19 cellular contexts compared by ENCODE assay signal in genomic region chr2:29614295-29614830, GRCh38.
DNase-seq lines count a peak whose midpoint lies in the region; ATAC-seq, FAIRE-seq and TF ChIP-seq lines count a peak whose summit lies in the region.
"Had no signal": no experiment of that assay in that cellular context is flagged by ENCODE, and none has a peak within 500 bp of the region (broad histone marks: within the 10 kb centered on the region; RNA-seq: fewer than 3 reads in every experiment).

No MANE protein-coding gene starts in this region.

- H2BK12ac ChIP-seq in neuronal stem cell (ENCODE audit: low read length) = no peak overlapping the region

- no peak overlapping the region for H3K14ac ChIP-seq in neuronal stem cell (ENCODE audit: low read length)

- H3K9me3 ChIP-seq in neuronal stem cell (replicated peaks in 1 of 2; ENCODE audit: control insufficient read depth in 2 of 2, insufficient read depth in 1 of 2, low read depth in 1 of 2, low read length in 2 of 2) = no peaks in the 10 kb centered on the region
- H3K9me3 ChIP-seq: BE2C, Caco-2 had no signal

- no peaks in the 10 kb centered on the region for H3K79me1 ChIP-seq in neuronal stem cell (ENCODE audit: low read depth, low read length)

- H3K4me3 ChIP-seq in neuronal stem cell (ENCODE audit: low read length in 2 of 2) = no peak overlapping the region

- H3K27ac ChIP-seq in C4-2B = peak overlapping the region; percentile 8; the same call in 1 of the 2 replicates
- H3K27ac ChIP-seq in neuronal stem cell (replicated peaks; ENCODE audit: low read length) = no peak overlapping the region

- no peak overlapping the region for H4K8ac ChIP-seq in neuronal stem cell (ENCODE audit: low read depth, low read length)

- peak; percentile 10; the same call in 1 of the 3 replicates for ATAC-seq in SK-N-SH treated with all-trans-retinoic acid at 6 μM for 48 hours
- no peak for ATAC-seq in GM19452 (IDR thresholded peaks at IDR 0.05; ENCODE audit: unreplicated experiment)
- no peak for ATAC-seq in HG03354 (IDR thresholded peaks at IDR 0.05; ENCODE audit: poor library complexity, severe bottlenecking, unreplicated experiment)

- H2AFZ ChIP-seq in neuronal stem cell (ENCODE audit: low read length) = no peak overlapping the region

- TF ChIP-seq CTCF in C4-2B (conservative IDR thresholded peaks at IDR 0.05) = no peak

- H3K4me1 ChIP-seq in neuronal stem cell (ENCODE audit: control insufficient read depth in 2 of 2, insufficient read depth in 1 of 2, low read depth in 1 of 2, low read length in 2 of 2) = no peaks in the 10 kb centered on the region

- H3K36me3 ChIP-seq in neuronal stem cell (replicated peaks in 1 of 2; ENCODE audit: control insufficient read depth in 2 of 2, insufficient read depth in 2 of 2, low read length in 2 of 2) = no peaks in the 10 kb centered on the region
- H3K36me3 ChIP-seq: BE2C had no signal

- no peak overlapping the region for H3K18ac ChIP-seq in neuronal stem cell (ENCODE audit: low read length)

- no peak overlapping the region for H2BK120ac ChIP-seq in neuronal stem cell (ENCODE audit: low read depth, low read length)

- no peak overlapping the region for H2BK15ac ChIP-seq in neuronal stem cell (ENCODE audit: low read length)

- no peak for DNase-seq in neuronal stem cell (ENCODE audit: low spot score)
- no peak for DNase-seq in GM12892 (ENCODE audit: insufficient read length)
- no peak for DNase-seq in hypothalamus (lab: John Stamatoyannopoulos, UW)
- DNase-seq: C1 segment of cervical spinal cord; Caco-2; CD4-positive, alpha-beta T cell; HCEC 1CT; KBM-7 had no signal

- H3K4me2 ChIP-seq in neuronal stem cell (ENCODE audit: insufficient read depth, low read length, poor library complexity, severe bottlenecking) = no peak overlapping the region

- peak overlapping the region; percentile 30 for H2AK5ac ChIP-seq in neuronal stem cell (ENCODE audit: low read depth, low read length)

- H3K9ac ChIP-seq in neuronal stem cell (ENCODE audit: low read depth, low read length, poor library complexity) = no peak overlapping the region

- no CpG with 5 or more reads among the region's 6 CpGs for WGBS in neuronal stem cell (ENCODE audit: extremely low coverage in 2 of 2, insufficient read length in 2 of 2, insufficient replicate concordance in 1 of 2), 2 donors

- H4K91ac ChIP-seq in neuronal stem cell (ENCODE audit: low read depth, low read length, poor library complexity) = no peak overlapping the region

- FAIRE-seq in GM12892 (lab: Jason Lieb, UNC) = no peak
- FAIRE-seq: D721Med, G401.6, GM12891, GM18507, H54, HTR-8/SVneo had no signal

- H3K23ac ChIP-seq in neuronal stem cell (ENCODE audit: low read depth, low read length, poor library complexity) = no peak overlapping the region

- no peak overlapping the region for H2BK5ac ChIP-seq in neuronal stem cell (ENCODE audit: low read length)

- no peaks in the 10 kb centered on the region for H3K27me3 ChIP-seq in neuronal stem cell (ENCODE audit: control insufficient read depth in 3 of 3, insufficient read depth in 3 of 3, low read depth in 1 of 3, low read length in 3 of 3)
- H3K27me3 ChIP-seq: BE2C had no signal

- no peak overlapping the region for H3K4ac ChIP-seq in neuronal stem cell (ENCODE audit: low read length)

- TF ChIP-seq POLR2A in GM12892 (IDR thresholded peaks at IDR 0.05; ENCODE audit: low read depth, low read length) = no peak

TF ChIP-seq in SK-N-SH treated with all-trans-retinoic acid at 6 μM for 48 hours, 23 proteins besides CTCF, POLR2A, EP300 and RAD21 (continues in another document):
- TF ChIP-seq ZNF8 (CRISPR knock-in tag; IDR thresholded peaks at IDR 0.05) = no peak
- TF ChIP-seq RARB (CRISPR knock-in tag; IDR thresholded peaks at IDR 0.05) = no peak
- TF ChIP-seq ISL1 (CRISPR knock-in tag; IDR thresholded peaks at IDR 0.05) = no peak
- TF ChIP-seq BACH2 (CRISPR knock-in tag; IDR thresholded peaks at IDR 0.05; ENCODE audit: borderline replicate concordance) = no peak
- no peak for TF ChIP-seq GLIS3 (CRISPR knock-in tag; IDR thresholded peaks at IDR 0.05)
- TF ChIP-seq CSDC2 (CRISPR knock-in tag; IDR thresholded peaks at IDR 0.05) = no peak
- no peak for TF ChIP-seq TOX (CRISPR knock-in tag; IDR thresholded peaks at IDR 0.05; ENCODE audit: borderline replicate concordance)
- TF ChIP-seq, protein P1, sequence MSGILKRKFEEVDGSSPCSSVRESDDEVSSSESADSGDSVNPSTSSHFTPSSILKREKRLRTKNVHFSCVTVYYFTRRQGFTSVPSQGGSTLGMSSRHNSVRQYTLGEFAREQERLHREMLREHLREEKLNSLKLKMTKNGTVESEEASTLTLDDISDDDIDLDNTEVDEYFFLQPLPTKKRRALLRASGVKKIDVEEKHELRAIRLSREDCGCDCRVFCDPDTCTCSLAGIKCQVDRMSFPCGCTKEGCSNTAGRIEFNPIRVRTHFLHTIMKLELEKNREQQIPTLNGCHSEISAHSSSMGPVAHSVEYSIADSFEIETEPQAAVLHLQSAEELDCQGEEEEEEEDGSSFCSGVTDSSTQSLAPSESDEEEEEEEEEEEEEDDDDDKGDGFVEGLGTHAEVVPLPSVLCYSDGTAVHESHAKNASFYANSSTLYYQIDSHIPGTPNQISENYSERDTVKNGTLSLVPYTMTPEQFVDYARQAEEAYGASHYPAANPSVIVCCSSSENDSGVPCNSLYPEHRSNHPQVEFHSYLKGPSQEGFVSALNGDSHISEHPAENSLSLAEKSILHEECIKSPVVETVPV (CRISPR knock-in tag; IDR thresholded peaks at IDR 0.05) = no peak
- TF ChIP-seq ARNTL (CRISPR knock-in tag; IDR thresholded peaks at IDR 0.05; ENCODE audit: borderline replicate concordance, low read depth) = no peak
- TF ChIP-seq PPARA (CRISPR knock-in tag; IDR thresholded peaks at IDR 0.05; ENCODE audit: borderline replicate concordance) = no peak
- TF ChIP-seq, protein P2, sequence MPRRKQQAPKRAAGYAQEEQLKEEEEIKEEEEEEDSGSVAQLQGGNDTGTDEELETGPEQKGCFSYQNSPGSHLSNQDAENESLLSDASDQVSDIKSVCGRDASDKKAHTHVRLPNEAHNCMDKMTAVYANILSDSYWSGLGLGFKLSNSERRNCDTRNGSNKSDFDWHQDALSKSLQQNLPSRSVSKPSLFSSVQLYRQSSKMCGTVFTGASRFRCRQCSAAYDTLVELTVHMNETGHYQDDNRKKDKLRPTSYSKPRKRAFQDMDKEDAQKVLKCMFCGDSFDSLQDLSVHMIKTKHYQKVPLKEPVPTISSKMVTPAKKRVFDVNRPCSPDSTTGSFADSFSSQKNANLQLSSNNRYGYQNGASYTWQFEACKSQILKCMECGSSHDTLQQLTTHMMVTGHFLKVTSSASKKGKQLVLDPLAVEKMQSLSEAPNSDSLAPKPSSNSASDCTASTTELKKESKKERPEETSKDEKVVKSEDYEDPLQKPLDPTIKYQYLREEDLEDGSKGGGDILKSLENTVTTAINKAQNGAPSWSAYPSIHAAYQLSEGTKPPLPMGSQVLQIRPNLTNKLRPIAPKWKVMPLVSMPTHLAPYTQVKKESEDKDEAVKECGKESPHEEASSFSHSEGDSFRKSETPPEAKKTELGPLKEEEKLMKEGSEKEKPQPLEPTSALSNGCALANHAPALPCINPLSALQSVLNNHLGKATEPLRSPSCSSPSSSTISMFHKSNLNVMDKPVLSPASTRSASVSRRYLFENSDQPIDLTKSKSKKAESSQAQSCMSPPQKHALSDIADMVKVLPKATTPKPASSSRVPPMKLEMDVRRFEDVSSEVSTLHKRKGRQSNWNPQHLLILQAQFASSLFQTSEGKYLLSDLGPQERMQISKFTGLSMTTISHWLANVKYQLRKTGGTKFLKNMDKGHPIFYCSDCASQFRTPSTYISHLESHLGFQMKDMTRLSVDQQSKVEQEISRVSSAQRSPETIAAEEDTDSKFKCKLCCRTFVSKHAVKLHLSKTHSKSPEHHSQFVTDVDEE (CRISPR knock-in tag; IDR thresholded peaks at IDR 0.05) = no peak
- TF ChIP-seq ESRRG (CRISPR knock-in tag; IDR thresholded peaks at IDR 0.05) = no peak
- TF ChIP-seq, protein P3, sequence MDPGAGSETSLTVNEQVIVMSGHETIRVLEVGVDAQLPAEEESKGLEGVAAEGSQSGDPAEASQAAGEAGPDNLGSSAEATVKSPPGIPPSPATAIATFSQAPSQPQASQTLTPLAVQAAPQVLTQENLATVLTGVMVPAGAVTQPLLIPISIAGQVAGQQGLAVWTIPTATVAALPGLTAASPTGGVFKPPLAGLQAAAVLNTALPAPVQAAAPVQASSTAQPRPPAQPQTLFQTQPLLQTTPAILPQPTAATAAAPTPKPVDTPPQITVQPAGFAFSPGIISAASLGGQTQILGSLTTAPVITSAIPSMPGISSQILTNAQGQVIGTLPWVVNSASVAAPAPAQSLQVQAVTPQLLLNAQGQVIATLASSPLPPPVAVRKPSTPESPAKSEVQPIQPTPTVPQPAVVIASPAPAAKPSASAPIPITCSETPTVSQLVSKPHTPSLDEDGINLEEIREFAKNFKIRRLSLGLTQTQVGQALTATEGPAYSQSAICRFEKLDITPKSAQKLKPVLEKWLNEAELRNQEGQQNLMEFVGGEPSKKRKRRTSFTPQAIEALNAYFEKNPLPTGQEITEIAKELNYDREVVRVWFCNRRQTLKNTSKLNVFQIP (CRISPR knock-in tag; IDR thresholded peaks at IDR 0.05; ENCODE audit: borderline replicate concordance, low read depth) = no peak
- no peak for TF ChIP-seq SNAI2 (CRISPR knock-in tag; IDR thresholded peaks at IDR 0.05)
- TF ChIP-seq ZNF565 (CRISPR knock-in tag; conservative IDR thresholded peaks at IDR 0.05; ENCODE audit: low read depth) = no peak
- TF ChIP-seq CREB5 (CRISPR knock-in tag; IDR thresholded peaks at IDR 0.05; ENCODE audit: low read depth) = no peak
- TF ChIP-seq OSR1 (CRISPR knock-in tag; IDR thresholded peaks at IDR 0.05) = no peak
- no peak for TF ChIP-seq TCF4 (CRISPR knock-in tag; IDR thresholded peaks at IDR 0.05; ENCODE audit: borderline replicate concordance)
- TF ChIP-seq ZFP30 (CRISPR knock-in tag; IDR thresholded peaks at IDR 0.05) = no peak
